ENCODE assay signal across 18 cellular contexts in the genomic region with DNA sequence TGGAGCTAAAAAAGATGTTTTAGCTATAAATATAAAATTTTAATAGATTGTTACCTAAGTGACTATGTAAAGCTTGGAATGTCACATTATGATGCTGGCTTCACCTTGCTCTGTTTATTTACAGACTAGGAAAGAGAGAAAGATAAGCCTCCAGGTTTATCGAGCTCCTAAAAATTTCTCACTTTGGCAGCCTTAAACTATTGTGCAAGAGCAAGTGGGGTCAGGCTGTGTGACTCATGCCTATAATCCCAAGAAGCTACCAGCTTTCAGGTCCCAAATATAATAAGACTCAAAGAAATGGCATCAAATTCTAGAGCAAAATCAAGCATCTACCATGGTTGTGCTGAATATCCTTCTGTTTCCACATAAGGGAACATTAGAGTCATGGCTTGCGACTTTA. TPM values are rescaled to one million over a fixed set of nuclear protein-coding genes. Genes with fewer than 3 reads are reported as not detected.
A peak's percentile ranks its signal among the peaks of the same experiment; 100 is the strongest.
DNase-seq lines count a peak whose midpoint lies in the region; ATAC-seq, FAIRE-seq and TF ChIP-seq lines count a peak whose summit lies in the region.
"Had no signal": no experiment of that assay in that cellular context is flagged by ENCODE, and none has a peak within 500 bp of the region (broad histone marks: within the 10 kb centered on the region; RNA-seq: fewer than 3 reads in every experiment).

No MANE protein-coding gene starts in this region.

- no peak overlapping the region for H3K4me2 ChIP-seq in A549

- TF ChIP-seq POLR2A in A549 (IDR thresholded peaks at IDR 0.05; ENCODE audit: low read length) (no peak), heart left ventricle (IDR thresholded peaks at IDR 0.05) (no peak)

- no peak for DNase-seq in A549 (ENCODE audit: low read depth in 1 of 2, low spot score in 1 of 2)
- DNase-seq in HT1080 (ENCODE audit: low read depth) = peak; percentile 20
- DNase-seq in adipocyte (ENCODE audit: low read depth) = peak; percentile 48
- DNase-seq in heart left ventricle = no peak
- DNase-seq in central memory CD4-positive, alpha-beta T cell = no peak
- DNase-seq in CD14-positive monocyte (ENCODE audit: low spot score) = no peak
- DNase-seq: activated CD4-positive, alpha-beta T cell treated with anti-CD3 and anti-CD28 coated beads, Interleukin-2, amount 10 ng/mL, durations not matched to agents 24 days and 14 days; anterior cingulate cortex; DMS79 treated with DMSO at 0.1 percent for 48 hours; effector memory CD4-positive, alpha-beta T cell; hypothalamus; KBM-7; mesenchymal stem cell; NCI-H2107 had no signal

- H3K4me3 ChIP-seq in A549 (no peak overlapping the region), adipocyte (ENCODE audit: low read length) (no peak overlapping the region), heart left ventricle (no peak overlapping the region)

- H3K4me3 Mint-ChIP-seq in CD14-positive monocyte = no peak overlapping the region
- H3K4me3 Mint-ChIP-seq: activated CD4-positive, alpha-beta T cell treated with anti-CD3 and anti-CD28 coated beads, Interleukin-2, amount 10 ng/mL, durations not matched to agents 24 days and 14 days; T-helper 1 cell treated with Interleukin-12 subunit alpha and Interleukin-12 subunit beta and Interleukin-4 antibody, amounts not matched to agents 30 μg/mL and 1 μg/mL, for 36 hours had no signal

- H3K27me3 Mint-ChIP-seq in CD14-positive monocyte (ENCODE audit: low read depth in 3 of 3) = peaks cover 13 to 22% (median 14%) of the 10 kb centered on the region in 3 donors

- H3K27me3 ChIP-seq in adipocyte (replicated peaks; ENCODE audit: control insufficient read depth, insufficient read depth, low read length) (peaks cover 12% of the 10 kb centered on the region), heart left ventricle (no peaks in the 10 kb centered on the region)

- no peak for FAIRE-seq in A549 (lab: Jason Lieb, UNC)

- 45% methylated on average over 2 of the region's 2 CpGs for WGBS in A549 (ENCODE audit: missing lambda C conversion rate)
- 58 to 72% (median 66%) methylated on average over 2 of the region's 2 CpGs for WGBS in heart left ventricle, 4 donors

- H3K27ac ChIP-seq in A549 (no peak overlapping the region), heart left ventricle (peak overlapping the region in 1 of 12 donors; percentile 16)
- H3K27ac ChIP-seq: parathyroid adenoma had no signal

- no peaks in the 10 kb centered on the region for H3K36me3 Mint-ChIP-seq in CD14-positive monocyte

- intact Hi-C loops in heart left ventricle (cut with DNase I) (no loop called here), CD14-positive monocyte (cut with micrococcal nuclease) (no loop called here)

- H3K9ac ChIP-seq in adipocyte (ENCODE audit: low read length) = no peak overlapping the region
- H3K9ac ChIP-seq: parathyroid adenoma had no signal

- ATAC-seq in A549 (no peak; a peak in 1 of 6 replicates), heart left ventricle (peak; percentile 32 to 65 (median 64)), GM19397 (IDR thresholded peaks at IDR 0.05; ENCODE audit: unreplicated experiment) (no peak), GM21526 (IDR thresholded peaks at IDR 0.05; ENCODE audit: low FRiP score, unreplicated experiment) (no peak)

- no peaks in the 10 kb centered on the region for H3K4me1 Mint-ChIP-seq in CD14-positive monocyte

- TF ChIP-seq RAD21 in A549 (conservative IDR thresholded peaks at IDR 0.05 in 1 of 2, IDR thresholded peaks at IDR 0.05 in 1 of 2) = no peak

- H3K4me1 ChIP-seq in A549 = peaks cover 8% of the 10 kb centered on the region; the same call in 2 of the 3 replicates
- H3K4me1 ChIP-seq in adipocyte (ENCODE audit: control insufficient read depth, insufficient read depth, low read length) = peaks cover 5% of the 10 kb centered on the region
- peaks cover 0 to 35% (median 9%) of the 10 kb centered on the region in 12 donors for H3K4me1 ChIP-seq in heart left ventricle
- H3K4me1 ChIP-seq: parathyroid adenoma had no signal

- H3K36me3 ChIP-seq in adipocyte (ENCODE audit: control insufficient read depth, insufficient read depth, low read length, severe bottlenecking) = no peaks in the 10 kb centered on the region
- no peaks in the 10 kb centered on the region for H3K36me3 ChIP-seq in heart left ventricle

- no peak for TF ChIP-seq EP300 in A549 (IDR thresholded peaks at IDR 0.05)

- no peak overlapping the region for H3K27ac Mint-ChIP-seq in CD14-positive monocyte
- H3K27ac Mint-ChIP-seq: activated CD4-positive, alpha-beta T cell treated with anti-CD3 and anti-CD28 coated beads, Interleukin-2, amount 10 ng/mL, durations not matched to agents 24 days and 14 days; T-helper 1 cell treated with Interleukin-12 subunit alpha and Interleukin-12 subunit beta and Interleukin-4 antibody, amounts not matched to agents 30 μg/mL and 1 μg/mL, for 36 hours had no signal

- H3K9me3 ChIP-seq in A549 (no peaks in the 10 kb centered on the region), adipocyte (ENCODE audit: control insufficient read depth, low read length) (no peaks in the 10 kb centered on the region), heart left ventricle (no peaks in the 10 kb centered on the region)

- CTCF ChIA-PET in A549 (lab: Yijun Ruan, JAX) = interaction anchor here (0.5 to 26.8 kb wide), 8 partner anchors 11 to 757 kb away, joined by 3 to 721 read pairs (median 3); a partner anchor contains a TSS

- peaks cover 0 to 2% (median 0%) of the 10 kb centered on the region in 7 donors for H3K9me3 Mint-ChIP-seq in CD14-positive monocyte
- H3K9me3 Mint-ChIP-seq: activated CD4-positive, alpha-beta T cell treated with anti-CD3 and anti-CD28 coated beads, Interleukin-2, amount 10 ng/mL, durations not matched to agents 24 days and 14 days; T-helper 1 cell treated with Interleukin-12 subunit alpha and Interleukin-12 subunit beta and Interleukin-4 antibody, amounts not matched to agents 30 μg/mL and 1 μg/mL, for 36 hours had no signal

- POLR2A ChIA-PET in A549 (lab: Yijun Ruan, JAX) = no interaction called here

- no peak for TF ChIP-seq CTCF in A549 (IDR thresholded peaks at IDR 0.05)
- no peak for TF ChIP-seq CTCF in heart left ventricle (IDR thresholded peaks at IDR 0.05)
- TF ChIP-seq CTCF in CD14-positive monocyte (IDR thresholded peaks at IDR 0.05) = no peak

TF ChIP-seq in A549, 52 proteins besides CTCF, POLR2A, EP300 and RAD21:
- no peak for TF ChIP-seq EHF (CRISPR knock-in tag; IDR thresholded peaks at IDR 0.05)
- TF ChIP-seq CEBPB (IDR thresholded peaks at IDR 0.05) = peak; percentile 83 to 90
- peak; percentile 35; the same call in 1 of the 2 replicates for TF ChIP-seq FOSL2 (IDR thresholded peaks at IDR 0.05)
- no peak; the same call in 1 of the 2 replicates for TF ChIP-seq FOSL2 (CRISPR knock-in tag; IDR thresholded peaks at IDR 0.05)

RNA-seq across cellular contexts. Expression of a gene that starts 34.3 kb away (rescaled TPM):
- polyA plus RNA-seq in A549 (2011; rRNA removed) (not detected in 2 replicates), A549 (2017; fragmentation: RNase III; extraction: RNeasy Plus Mini Kit Qiagen cat#74134 plus additional on column Dnase treatment) (not detected in 3 replicates), heart left ventricle (not detected), CD14-positive monocyte (not detected)
- polyA plus RNA-seq in A549 (2012; cell fraction: cytosol; rRNA removed) = not detected in 2 replicates
- not detected in 2 replicates for polyA plus RNA-seq in A549 (2012; cell fraction: nucleus; rRNA removed)
- not detected in 2 replicates for polyA minus RNA-seq in A549 (2011; rRNA and poly(A)+ RNA removed)
- not detected in 2 replicates for total RNA-seq in HT1080 (2014; rRNA removed; shearing (Covaris generic))
- not detected in 2 replicates for polyA plus RNA-seq in HT1080 (2015; cell fraction: cytosol; rRNA removed)
- polyA plus RNA-seq in HT1080 (2015; cell fraction: nucleus; rRNA removed) = not detected in 2 replicates
- not detected for total RNA-seq in heart left ventricle
- total RNA-seq: activated CD4-positive, alpha-beta T cell treated with anti-CD3 and anti-CD28 coated beads, Interleukin-2, amount 10 ng/mL, durations not matched to agents 24 days and 14 days had no signal

Comparison
In these comparisons a context has a peak if more than half of its experiments do, and no peak if none do; other contexts are left out.
1. ATAC-seq: peak in heart left ventricle (4 of 4); none in A549 (0 of 2), GM19397 (single experiment) and GM21526 (single experiment).
2. DNase-seq: peak in HT1080 (single experiment) and adipocyte (single experiment); none in A549 (0 of 2), heart left ventricle (0 of 5), central memory CD4-positive, alpha-beta T cell (single experiment) and CD14-positive monocyte (single experiment).